Comparison of ENCODE assay signal across 8 cellular contexts in the genomic region with DNA sequence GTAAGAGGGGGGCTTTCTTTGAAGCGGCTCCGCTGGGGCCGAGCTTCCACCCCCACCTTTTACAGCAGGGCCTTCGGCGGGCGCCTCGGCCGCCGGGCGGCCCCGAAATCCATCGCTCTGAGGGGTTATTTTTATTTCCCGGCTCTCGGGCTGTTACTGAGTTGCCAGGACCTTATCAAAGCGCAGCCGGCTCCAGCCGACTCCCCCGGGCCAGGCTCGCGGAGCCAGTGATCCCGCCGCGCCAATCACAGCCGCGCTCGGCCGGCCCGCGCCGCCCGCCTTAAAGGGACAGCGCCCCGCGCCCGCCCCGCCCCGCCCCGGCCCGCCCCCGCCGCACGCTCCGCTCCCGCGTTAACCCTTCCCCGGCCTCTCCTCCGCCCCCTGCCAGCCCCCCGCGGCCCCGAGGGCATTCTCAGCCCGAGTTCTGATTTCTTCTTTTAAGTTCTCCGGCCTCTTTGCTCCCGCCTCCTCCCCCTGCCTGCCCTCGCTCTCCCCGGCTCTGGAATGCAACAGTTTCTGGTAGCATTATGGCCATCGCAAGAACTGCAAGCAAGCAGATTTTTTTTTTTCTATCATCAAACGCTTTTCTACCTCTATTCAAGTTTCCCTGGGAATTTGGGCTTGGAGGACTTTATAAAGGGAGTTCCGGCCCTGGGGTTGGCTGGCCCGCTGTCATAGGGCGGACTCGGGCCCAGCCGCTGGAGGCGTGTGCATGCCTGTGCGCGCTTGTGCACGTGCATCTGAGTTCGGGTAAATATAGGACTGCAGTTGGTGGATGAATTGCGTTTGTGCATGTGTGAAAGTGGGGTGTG. TPM values are rescaled to one million over a fixed set of nuclear protein-coding genes. Genes with fewer than 3 reads are reported as not detected.
DNase-seq lines count a peak whose midpoint lies in the region; ATAC-seq, FAIRE-seq and TF ChIP-seq lines count a peak whose summit lies in the region.

A gene with protein sequence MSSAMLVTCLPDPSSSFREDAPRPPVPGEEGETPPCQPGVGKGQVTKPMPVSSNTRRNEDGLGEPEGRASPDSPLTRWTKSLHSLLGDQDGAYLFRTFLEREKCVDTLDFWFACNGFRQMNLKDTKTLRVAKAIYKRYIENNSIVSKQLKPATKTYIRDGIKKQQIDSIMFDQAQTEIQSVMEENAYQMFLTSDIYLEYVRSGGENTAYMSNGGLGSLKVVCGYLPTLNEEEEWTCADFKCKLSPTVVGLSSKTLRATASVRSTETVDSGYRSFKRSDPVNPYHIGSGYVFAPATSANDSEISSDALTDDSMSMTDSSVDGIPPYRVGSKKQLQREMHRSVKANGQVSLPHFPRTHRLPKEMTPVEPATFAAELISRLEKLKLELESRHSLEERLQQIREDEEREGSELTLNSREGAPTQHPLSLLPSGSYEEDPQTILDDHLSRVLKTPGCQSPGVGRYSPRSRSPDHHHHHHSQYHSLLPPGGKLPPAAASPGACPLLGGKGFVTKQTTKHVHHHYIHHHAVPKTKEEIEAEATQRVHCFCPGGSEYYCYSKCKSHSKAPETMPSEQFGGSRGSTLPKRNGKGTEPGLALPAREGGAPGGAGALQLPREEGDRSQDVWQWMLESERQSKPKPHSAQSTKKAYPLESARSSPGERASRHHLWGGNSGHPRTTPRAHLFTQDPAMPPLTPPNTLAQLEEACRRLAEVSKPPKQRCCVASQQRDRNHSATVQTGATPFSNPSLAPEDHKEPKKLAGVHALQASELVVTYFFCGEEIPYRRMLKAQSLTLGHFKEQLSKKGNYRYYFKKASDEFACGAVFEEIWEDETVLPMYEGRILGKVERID (minus strand): TSS at position 255 of the 812 bp plus-strand sequence. CDS start 3,028 bp downstream, outside the sequence.

- H4K8ac ChIP-seq in neuronal stem cell (ENCODE audit: low read depth, low read length): no peak within 1 kb of the TSS

- H2AFZ ChIP-seq in KMS-11 (ENCODE audit: low read depth): peak within 1 kb of the TSS; percentile 98
- peak within 1 kb of the TSS; percentile 91 for H2AFZ ChIP-seq in neuronal stem cell (ENCODE audit: low read length)

- peak; percentile 77 for DNase-seq in DMS 273 treated with DMSO at 0.1 percent for 48 hours (lab: John Stamatoyannopoulos, UW)
- peak; percentile 53 for DNase-seq in SHP77 treated with DMSO at 0.1 percent for 48 hours (lab: John Stamatoyannopoulos, UW)
- peak; percentile 90 for DNase-seq in activated naive CD4-positive, alpha-beta T cell treated with Interleukin-2 at 50 U/mL for 16 hours
- peak; percentile 97 to 98 for DNase-seq in frontal cortex (ENCODE audit: low spot score in 2 of 2)
- peak; percentile 91 for DNase-seq in neuronal stem cell (ENCODE audit: low spot score)
- peak; percentile 79 for DNase-seq in stromal cell of bone marrow (ENCODE audit: low read depth)

- H3K4me3 ChIP-seq in KMS-11 (IDR thresholded peaks at IDR 0.05; ENCODE audit: insufficient read depth, low read depth, low read length): no peak within 1 kb of the TSS
- H3K4me3 ChIP-seq in neuronal stem cell (ENCODE audit: low read length in 2 of 2): peak within 1 kb of the TSS; percentile 61 to 86

- peak within 1 kb of the TSS; percentile 94 for H3K18ac ChIP-seq in neuronal stem cell (ENCODE audit: low read length)

- peak within 1 kb of the TSS; percentile 4 for H3K23ac ChIP-seq in neuronal stem cell (ENCODE audit: low read depth, low read length, poor library complexity)

- no peak within 1 kb of the TSS for H3K14ac ChIP-seq in neuronal stem cell (ENCODE audit: low read length)

- peak within 1 kb of the TSS; percentile 86 for H3K4me2 ChIP-seq in KMS-11
- peak within 1 kb of the TSS; percentile 75 for H3K4me2 ChIP-seq in neuronal stem cell (ENCODE audit: insufficient read depth, low read length, poor library complexity, severe bottlenecking)

- H3K36me3 ChIP-seq in KMS-11 (ENCODE audit: insufficient read depth): no peaks in the 10 kb centered on the region
- H3K36me3 ChIP-seq in neuronal stem cell (replicated peaks in 1 of 2; ENCODE audit: control insufficient read depth in 2 of 2, insufficient read depth in 2 of 2, low read length in 2 of 2): peaks cover 0 to 5% of the 10 kb centered on the region in 2 donors

- no CpG with 5 or more reads among the region's 68 CpGs for WGBS in neuronal stem cell (ENCODE audit: extremely low coverage in 2 of 2, insufficient read length in 2 of 2, insufficient replicate concordance in 1 of 2), 2 donors

- H2BK120ac ChIP-seq in neuronal stem cell (ENCODE audit: low read depth, low read length): peak within 1 kb of the TSS; percentile 27

- H3K4ac ChIP-seq in neuronal stem cell (ENCODE audit: low read length): no peak within 1 kb of the TSS

- H3K27ac ChIP-seq in KMS-11: peak within 1 kb of the TSS; percentile 95
- H3K27ac ChIP-seq in neuronal stem cell (replicated peaks; ENCODE audit: low read length): peak within 1 kb of the TSS; percentile 94

- peak within 1 kb of the TSS; percentile 93 for H2BK15ac ChIP-seq in neuronal stem cell (ENCODE audit: low read length)

- ATAC-seq in GM21737 (IDR thresholded peaks at IDR 0.05; ENCODE audit: unreplicated experiment): peak; percentile 72

- peak within 1 kb of the TSS; percentile 90 for H3K9ac ChIP-seq in KMS-11
- H3K9ac ChIP-seq in neuronal stem cell (ENCODE audit: low read depth, low read length, poor library complexity): peak within 1 kb of the TSS; percentile 66

- FAIRE-seq in frontal cortex (lab: Jason Lieb, UNC): no peak

- H3K4me1 ChIP-seq in KMS-11 (ENCODE audit: low read depth, poor library complexity, severe bottlenecking) (peaks cover 19% of the 10 kb centered on the region), neuronal stem cell (ENCODE audit: control insufficient read depth in 2 of 2, insufficient read depth in 1 of 2, low read depth in 1 of 2, low read length in 2 of 2) (peaks cover 16 to 34% of the 10 kb centered on the region in 2 donors)

- 0 out of 2 replicates have a peak, but pooled peaks have one; percentile 15 for TF ChIP-seq CTCF in KMS-11 (conservative IDR thresholded peaks at IDR 0.05; ENCODE audit: low read depth, low read length)

- no peak within 1 kb of the TSS for H4K91ac ChIP-seq in neuronal stem cell (ENCODE audit: low read depth, low read length, poor library complexity)

- H3K79me2 ChIP-seq in KMS-11 (ENCODE audit: insufficient read depth, low read depth): peaks cover 15% of the 10 kb centered on the region; the same call in 1 of the 2 replicates

- peaks cover 2% of the 10 kb centered on the region for H3K79me1 ChIP-seq in neuronal stem cell (ENCODE audit: low read depth, low read length)

- peak within 1 kb of the TSS; percentile 82 for H2BK12ac ChIP-seq in neuronal stem cell (ENCODE audit: low read length)

- peak within 1 kb of the TSS; percentile 99 for H2BK5ac ChIP-seq in neuronal stem cell (ENCODE audit: low read length)

- H3K27me3 ChIP-seq in KMS-11 (ENCODE audit: insufficient read depth, low read depth) (no peaks in the 10 kb centered on the region; the same call in 1 of the 2 replicates), neuronal stem cell (ENCODE audit: control insufficient read depth in 3 of 3, insufficient read depth in 3 of 3, low read depth in 1 of 3, low read length in 3 of 3) (peaks cover 0 to 10% (median 0%) of the 10 kb centered on the region in 3 experiments)

- no peaks in the 10 kb centered on the region for H3K9me3 ChIP-seq in neuronal stem cell (replicated peaks in 1 of 2; ENCODE audit: control insufficient read depth in 2 of 2, insufficient read depth in 1 of 2, low read depth in 1 of 2, low read length in 2 of 2)

- H2AK5ac ChIP-seq in neuronal stem cell (ENCODE audit: low read depth, low read length): no peak within 1 kb of the TSS

- H4K20me1 ChIP-seq in KMS-11 (ENCODE audit: insufficient read depth): no peaks in the 10 kb centered on the region

RNA-seq across cellular contexts. Expression of the gene that starts here (rescaled TPM):
- 39.5 TPM for total RNA-seq in frontal cortex
- 7.2 TPM for polyA plus RNA-seq in neuronal stem cell (2013, experiment 1 of 2)
- 7.1 TPM for polyA plus RNA-seq in neuronal stem cell (2013, experiment 2 of 2)
